Comparison of ENCODE assay signal across 21 cellular contexts in genomic region chr2:231294578-231295362, GRCh38.
DNase-seq lines count a peak whose midpoint lies in the region; ATAC-seq, FAIRE-seq and TF ChIP-seq lines count a peak whose summit lies in the region.
"Had no signal": no experiment of that assay in that cellular context is flagged by ENCODE, and none has a peak within 500 bp of the region (broad histone marks: within the 10 kb centered on the region; RNA-seq: fewer than 3 reads in every experiment).

No MANE protein-coding gene starts in this region.

- H3K4me2 ChIP-seq in GM23338: no peak overlapping the region
- H3K4me2 ChIP-seq: KMS-11 had no signal

- H3K27me3 Mint-ChIP-seq in neural crest cell (ENCODE audit: low read depth): no peaks in the 10 kb centered on the region
- H3K27me3 Mint-ChIP-seq in CD4-positive, alpha-beta memory T cell: peaks cover 3 to 4% of the 10 kb centered on the region in 2 donors
- H3K27me3 Mint-ChIP-seq in GM23338 (ENCODE audit: insufficient read depth, low read depth, poor library complexity): peaks cover 2% of the 10 kb centered on the region
- H3K27me3 Mint-ChIP-seq: activated CD8-positive, alpha-beta memory T cell treated with anti-CD3 and anti-CD28 coated beads, Interleukin-2, amount 10 ng/mL, durations not matched to agents 7 days and 5 days had no signal

- no peaks in the 10 kb centered on the region for H3K9me3 ChIP-seq in CD4-positive, alpha-beta memory T cell (ENCODE audit: control insufficient read depth in 1 of 2, low read length in 2 of 2)

- DNase-seq in GM12892 (ENCODE audit: insufficient read length) (no peak), LHCN-M2 (ENCODE audit: low read depth) (peak; percentile 26), cardiac fibroblast (ENCODE audit: low read depth in 2 of 2) (peak; percentile 5 to 28), neural crest cell (ENCODE audit: low read depth, low spot score) (no peak), OCI-M2 (lab: John Stamatoyannopoulos, UW; ENCODE audit: unreplicated experiment) (no peak), GM23338 (ENCODE audit: low spot score) (no peak), NCI-H146 treated with DMSO at 0.1 percent for 48 hours (lab: John Stamatoyannopoulos, UW; ENCODE audit: unreplicated experiment) (no peak)
- no peak for DNase-seq in CD4-positive, alpha-beta memory T cell
- DNase-seq: activated CD8-positive, alpha-beta memory T cell treated with anti-CD3 and anti-CD28 coated beads, Interleukin-2, amount 10 ng/mL, durations not matched to agents 7 days and 5 days; activated gamma-delta T cell treated with Interleukin-2 at 50 U/mL for 16 hours; DMS79 treated with DMSO at 0.1 percent for 48 hours; glutamatergic neuron; immature natural killer cell; mammary epithelial cell; NCI-H2029; nucleus accumbens; stimulated activated CD4-positive, alpha-beta T cell treated with anti-CD3 and anti-CD28 coated beads, Interleukin-4, amount 100 ng/mL, for 1 hour; T-helper 1 cell had no signal

- no peak overlapping the region for H2AFZ ChIP-seq in GM23338

- intact Hi-C loops in CD4-positive, alpha-beta memory T cell (cut with micrococcal nuclease): no loop called here

- H3F3A ChIP-seq in GM23338 (replicated peaks; ENCODE audit: low read depth): 0 out of 2 replicates have a peak, but pooled peaks cover 9% of the 10 kb centered on the region

- H3K4me3 ChIP-seq in cardiac fibroblast (replicated peaks in 1 of 2; ENCODE audit: low read depth in 2 of 2, low read length in 2 of 2) (no peak overlapping the region), GM23338 (no peak overlapping the region)
- no peak overlapping the region for H3K4me3 ChIP-seq in CD4-positive, alpha-beta memory T cell (ENCODE audit: low read length in 2 of 2)

- H3K27me3 ChIP-seq in CD4-positive, alpha-beta memory T cell (ENCODE audit: insufficient read depth, low read length): no peaks in the 10 kb centered on the region
- no peaks in the 10 kb centered on the region for H3K27me3 ChIP-seq in GM23338 (ENCODE audit: insufficient read depth)

- no peaks in the 10 kb centered on the region for H3K9me3 Mint-ChIP-seq in neural crest cell
- no peaks in the 10 kb centered on the region for H3K9me3 Mint-ChIP-seq in CD4-positive, alpha-beta memory T cell
- H3K9me3 Mint-ChIP-seq in GM23338: no peaks in the 10 kb centered on the region
- H3K9me3 Mint-ChIP-seq: immature natural killer cell had no signal

- no peak for TF ChIP-seq POLR2A in GM12892 (IDR thresholded peaks at IDR 0.05; ENCODE audit: low read depth, low read length)

- ATAC-seq in GM23338: no peak
- ATAC-seq: activated CD8-positive, alpha-beta memory T cell treated with anti-CD3 and anti-CD28 coated beads, Interleukin-2, amount 10 ng/mL, durations not matched to agents 7 days and 5 days; sciatic nerve had no signal

- peak overlapping the region; percentile 14 for H3K27ac Mint-ChIP-seq in neural crest cell (ENCODE audit: unreplicated experiment)
- peak overlapping the region in 1 of 7 donors; percentile 38 for H3K27ac Mint-ChIP-seq in CD4-positive, alpha-beta memory T cell
- no peak overlapping the region; the same call in 1 of the 2 replicates for H3K27ac Mint-ChIP-seq in GM23338
- H3K27ac Mint-ChIP-seq: activated CD8-positive, alpha-beta memory T cell treated with anti-CD3 and anti-CD28 coated beads, Interleukin-2, amount 10 ng/mL, durations not matched to agents 7 days and 5 days had no signal

- no peaks in the 10 kb centered on the region for H3K9me2 ChIP-seq in GM23338 (ENCODE audit: insufficient read depth)

- H3K4me1 Mint-ChIP-seq in neural crest cell (peaks cover 17% of the 10 kb centered on the region), GM23338 (peaks cover 21% of the 10 kb centered on the region)
- no peaks in the 10 kb centered on the region for H3K4me1 Mint-ChIP-seq in CD4-positive, alpha-beta memory T cell
- H3K4me1 Mint-ChIP-seq: activated CD8-positive, alpha-beta memory T cell treated with anti-CD3 and anti-CD28 coated beads, Interleukin-2, amount 10 ng/mL, durations not matched to agents 7 days and 5 days had no signal

- H3K36me3 ChIP-seq in CD4-positive, alpha-beta memory T cell (ENCODE audit: insufficient read depth, low read length): no peaks in the 10 kb centered on the region
- no peaks in the 10 kb centered on the region for H3K36me3 ChIP-seq in GM23338 (ENCODE audit: insufficient read depth)

- POLR2A ChIA-PET in CD4-positive, alpha-beta memory T cell (lab: Charles Lee; ENCODE audit: partially characterized antibody): no interaction called here

- FAIRE-seq in GM12892 (lab: Jason Lieb, UNC): peak; percentile 30

- H3K4me1 ChIP-seq in CD4-positive, alpha-beta memory T cell (ENCODE audit: insufficient read depth, low read length): no peaks in the 10 kb centered on the region
- H3K4me1 ChIP-seq in GM23338 (ENCODE audit: insufficient read depth): no peaks in the 10 kb centered on the region; the same call in 1 of the 2 replicates

- TF ChIP-seq CTCF in cardiac fibroblast (IDR thresholded peaks at IDR 0.05; ENCODE audit: low read depth, low read length): no peak
- no peak for TF ChIP-seq CTCF in neural crest cell (conservative IDR thresholded peaks at IDR 0.05)
- TF ChIP-seq CTCF in GM23338 (conservative IDR thresholded peaks at IDR 0.05; ENCODE audit: low read depth in 2 of 2): no peak

- H3K36me3 Mint-ChIP-seq in neural crest cell (ENCODE audit: low read depth) (peaks cover 1% of the 10 kb centered on the region), GM23338 (ENCODE audit: low read depth) (peaks cover 20% of the 10 kb centered on the region)
- no peaks in the 10 kb centered on the region for H3K36me3 Mint-ChIP-seq in CD4-positive, alpha-beta memory T cell
- H3K36me3 Mint-ChIP-seq: activated CD8-positive, alpha-beta memory T cell treated with anti-CD3 and anti-CD28 coated beads, Interleukin-2, amount 10 ng/mL, durations not matched to agents 7 days and 5 days; immature natural killer cell had no signal

- no peak overlapping the region for H3K4me3 Mint-ChIP-seq in neural crest cell
- no peak overlapping the region for H3K4me3 Mint-ChIP-seq in CD4-positive, alpha-beta memory T cell
- no peak overlapping the region for H3K4me3 Mint-ChIP-seq in GM23338
- H3K4me3 Mint-ChIP-seq: activated CD8-positive, alpha-beta memory T cell treated with anti-CD3 and anti-CD28 coated beads, Interleukin-2, amount 10 ng/mL, durations not matched to agents 7 days and 5 days had no signal

- H3K27ac ChIP-seq in CD4-positive, alpha-beta memory T cell (ENCODE audit: low read depth, low read length): no peak overlapping the region
- no peak overlapping the region for H3K27ac ChIP-seq in GM23338 (ENCODE audit: low read depth)
- H3K27ac ChIP-seq: C4-2B, KMS-11 had no signal

- H3K79me2 ChIP-seq in GM23338 (replicated peaks; ENCODE audit: insufficient read depth): no peaks in the 10 kb centered on the region

- CTCF ChIA-PET in CD4-positive, alpha-beta memory T cell (lab: Charles Lee; ENCODE audit: partially characterized antibody): no interaction called here

- no peaks in the 10 kb centered on the region for H4K20me1 ChIP-seq in GM23338 (replicated peaks; ENCODE audit: insufficient read depth)

TF ChIP-seq in GM23338, 12 proteins besides CTCF, POLR2A, EP300 and RAD21 (continues in another document):
- TF ChIP-seq STAT1 (IDR thresholded peaks at IDR 0.05; ENCODE audit: unreplicated experiment) (no peak), REST (IDR thresholded peaks at IDR 0.05; ENCODE audit: unreplicated experiment) (no peak), POLR2AphosphoS5 (IDR thresholded peaks at IDR 0.05; ENCODE audit: low read depth) (no peak), JUNB (IDR thresholded peaks at IDR 0.05; ENCODE audit: unreplicated experiment) (no peak)

Comparison
In these comparisons a context has a peak if more than half of its experiments do, and no peak if none do; other contexts are left out.
1. DNase-seq: peak in LHCN-M2 (single experiment) and cardiac fibroblast (2 of 2); none in GM12892 (single experiment), neural crest cell (single experiment), OCI-M2 (single experiment), CD4-positive, alpha-beta memory T cell (0 of 5), GM23338 (single experiment) and NCI-H146 treated with DMSO at 0.1 percent for 48 hours (single experiment).